Comparison of ENCODE assay signal across 19 cellular contexts in the genomic region with DNA sequence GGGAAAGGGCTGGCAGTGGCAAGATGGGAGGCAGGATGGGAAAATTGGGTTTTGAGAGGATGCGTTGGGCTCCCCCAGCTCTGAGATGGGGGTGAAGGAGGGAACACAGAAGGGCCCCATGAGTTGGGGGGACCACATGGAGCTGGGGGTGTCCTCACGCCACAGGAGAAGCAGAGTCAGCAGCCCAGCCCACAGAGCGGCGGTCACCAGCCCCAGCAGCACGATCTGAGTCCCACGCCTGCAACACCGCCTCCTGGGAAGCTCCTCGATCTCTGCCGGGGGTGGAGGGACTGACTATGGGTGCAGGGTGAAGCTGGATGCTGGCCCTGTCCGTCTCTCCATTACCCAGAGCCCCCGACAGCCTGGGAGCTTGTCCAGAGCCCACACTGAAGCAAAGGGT. TPM values are rescaled to one million over a fixed set of nuclear protein-coding genes. Genes with fewer than 3 reads are reported as not detected.
DNase-seq lines count a peak whose midpoint lies in the region; ATAC-seq and TF ChIP-seq lines count a peak whose summit lies in the region.
"Had no signal": no experiment of that assay in that cellular context is flagged by ENCODE, and none has a peak within 500 bp of the region (broad histone marks: within the 10 kb centered on the region; RNA-seq: fewer than 3 reads in every experiment).

No MANE protein-coding gene starts in this region.

- H3K9me3 Mint-ChIP-seq in IgD-negative memory B cell (no peaks in the 10 kb centered on the region), naive B cell (peaks cover 0 to 1% (median 0%) of the 10 kb centered on the region in 7 donors)
- H3K9me3 Mint-ChIP-seq: central memory CD8-positive, alpha-beta T cell had no signal

- peaks cover 41 to 54% (median 51%) of the 10 kb centered on the region in 3 donors for H3K4me1 Mint-ChIP-seq in IgD-negative memory B cell
- peaks cover 0 to 88% (median 77%) of the 10 kb centered on the region in 3 donors for H3K4me1 Mint-ChIP-seq in naive B cell

- H3K36me3 Mint-ChIP-seq in IgD-negative memory B cell = peaks cover 2% of the 10 kb centered on the region
- peaks cover 11 to 22% of the 10 kb centered on the region in 2 donors for H3K36me3 Mint-ChIP-seq in naive B cell

- intact Hi-C loops in vagina (cut with DNase I) = no loop called here

- no peak for ATAC-seq in naive B cell (ENCODE audit: low read depth in 2 of 2)

- no peak for TF ChIP-seq CTCF in GM12865 (IDR thresholded peaks at IDR 0.05; ENCODE audit: insufficient read depth, low read depth, low read length, missing control alignments)
- TF ChIP-seq CTCF in vagina (IDR thresholded peaks at IDR 0.05) = no peak

- H3K27me3 ChIP-seq in vagina = no peaks in the 10 kb centered on the region
- H3K27me3 ChIP-seq: ovary had no signal

- H3K9me3 ChIP-seq in vagina = no peaks in the 10 kb centered on the region
- H3K9me3 ChIP-seq: Caco-2, esophagus squamous epithelium, ovary had no signal

- peak overlapping the region in 2 of 3 donors; percentile 76 to 100 for H3K27ac Mint-ChIP-seq in IgD-negative memory B cell
- H3K27ac Mint-ChIP-seq in naive B cell = peak overlapping the region in 5 of 6 donors; percentile 93 to 100 (median 99)

- peak overlapping the region; percentile 94 for H3K4me3 ChIP-seq in GM12865 (ENCODE audit: low read depth, low read length)
- no peak overlapping the region for H3K4me3 ChIP-seq in vagina
- H3K4me3 ChIP-seq: esophagus squamous epithelium, ovary had no signal

- no peaks in the 10 kb centered on the region for H3K27me3 Mint-ChIP-seq in IgD-negative memory B cell
- no peaks in the 10 kb centered on the region for H3K27me3 Mint-ChIP-seq in naive B cell

- no peak overlapping the region for H3K27ac ChIP-seq in vagina
- H3K27ac ChIP-seq: esophagus squamous epithelium, ovary, WERI-Rb-1 had no signal

- TF ChIP-seq POLR2A in vagina (IDR thresholded peaks at IDR 0.05) = no peak

- no peaks in the 10 kb centered on the region for H3K4me1 ChIP-seq in vagina
- H3K4me1 ChIP-seq: Caco-2, esophagus squamous epithelium had no signal

- DNase-seq in GM12865 (ENCODE audit: low read depth) (no peak), naive B cell (no peak), SKM-1 (lab: John Stamatoyannopoulos, UW; ENCODE audit: unreplicated experiment) (no peak), vagina (ENCODE audit: extremely low spot score in 2 of 2) (no peak)
- no peak for DNase-seq in stimulated activated CD4-positive, alpha-beta T cell treated with anti-CD3 and anti-CD28 coated beads, Interleukin-4, amount 100 ng/mL, for 1 hour
- DNase-seq: activated effector memory CD4-positive, alpha-beta T cell treated with anti-CD3 and anti-CD28 coated beads, Interleukin-2, amount 50 U/mL, for 16 hours; Caco-2; effector CD8-positive, alpha-beta T cell; esophagus squamous epithelium; NCI-H187 treated with DMSO at 0.1 percent for 48 hours; NCI-H345; NK-92 treated with Interleukin-12 subunit alpha and Interleukin-12 subunit beta, amount 100 ng/mL, for 24 hours; ovary; T-helper 1 cell; WERI-Rb-1 had no signal

- H3K4me3 Mint-ChIP-seq in IgD-negative memory B cell (peak overlapping the region in 3 of 4 donors; percentile 75 to 93 (median 80)), naive B cell (peak overlapping the region in 7 of 8 donors; percentile 81 to 98 (median 94))
- H3K4me3 Mint-ChIP-seq: central memory CD8-positive, alpha-beta T cell had no signal

- H3K36me3 ChIP-seq in vagina = no peaks in the 10 kb centered on the region
- H3K36me3 ChIP-seq: esophagus squamous epithelium, ovary, WERI-Rb-1 had no signal

RNA-seq across cellular contexts. Expression of gene FCER2, which starts 3.3 kb away (rescaled TPM):
- polyA plus RNA-seq in IgD-negative memory B cell (197 TPM), naive B cell (ENCODE audit: low read depth in 6 of 6) (100 to 1,000 TPM; 613 to 938 (median 691) TPM)
- total RNA-seq in vagina = not detected
- total RNA-seq: Caco-2, esophagus squamous epithelium had no signal
- polyA plus RNA-seq: liver had no signal

RNA-seq across cellular contexts. Expression of gene TRAPPC5, which starts 17.9 kb away (rescaled TPM):
- polyA plus RNA-seq in IgD-negative memory B cell = 219 TPM
- polyA plus RNA-seq in naive B cell (ENCODE audit: low read depth in 6 of 6) = 100 to 1,000 TPM; 171 to 260 (median 224) TPM
- total RNA-seq in vagina = 87.2 TPM

RNA-seq across cellular contexts. Expression of gene MCEMP1, which starts 21.7 kb away (rescaled TPM):
- polyA plus RNA-seq in IgD-negative memory B cell (0.73 TPM), naive B cell (ENCODE audit: low read depth in 6 of 6) (under 1 TPM in 2 of 6 donors, not detected in 4; 0.39 to 0.58 TPM)
- not detected for total RNA-seq in vagina
- total RNA-seq: Caco-2, temporal lobe had no signal

RNA-seq across cellular contexts. Expression of gene RETN, which starts 29.7 kb away (rescaled TPM):
- polyA plus RNA-seq in IgD-negative memory B cell (not detected), naive B cell (ENCODE audit: low read depth in 6 of 6) (not detected)
- total RNA-seq in vagina = not detected
- total RNA-seq: Caco-2 had no signal

RNA-seq across cellular contexts. Expression of gene CLEC4G, which starts 33.3 kb away (rescaled TPM):
- polyA plus RNA-seq in IgD-negative memory B cell (0.43 TPM), naive B cell (ENCODE audit: low read depth in 6 of 6) (1 to 10 TPM; 1.4 to 3.2 (median 1.8) TPM)
- 0.98 TPM for total RNA-seq in vagina
- total RNA-seq: Caco-2 had no signal
